ENCODE assay signal across 1 cellular context in genomic region chr19:1469936-1470863, GRCh38.
A peak's percentile ranks its signal among the peaks of the same experiment; 100 is the strongest.
TF ChIP-seq lines count a peak whose summit lies in the region.

No MANE protein-coding gene starts in this region.

TF ChIP-seq in H1, 55 proteins besides CTCF, POLR2A, EP300 and RAD21:
- TF ChIP-seq KDM1A (IDR thresholded peaks at IDR 0.05; ENCODE audit: borderline replicate concordance, low read length): no peak
- 0 out of 2 replicates have a peak, but pooled peaks have one; percentile 2 for TF ChIP-seq MAX (IDR thresholded peaks at IDR 0.05)
- TF ChIP-seq EZH2 (IDR thresholded peaks at IDR 0.05; ENCODE audit: low read depth, low read length, severe bottlenecking): peak; percentile 29
- no peak for TF ChIP-seq HDAC2 (IDR thresholded peaks at IDR 0.05; ENCODE audit: borderline replicate concordance in 1 of 2, low read depth in 2 of 2, low read length in 2 of 2)
- 0 out of 2 replicates have a peak, but pooled peaks have one; percentile 30 for TF ChIP-seq SUZ12 (IDR thresholded peaks at IDR 0.05; ENCODE audit: low read length)
